Comparison of ENCODE assay signal across 22 cellular contexts in genomic region chr6:3707751-3708412, GRCh38.
"Had no signal": no experiment of that assay in that cellular context is flagged by ENCODE, and none has a peak within 500 bp of the region (broad histone marks: within the 10 kb centered on the region; RNA-seq: fewer than 3 reads in every experiment).

No MANE protein-coding gene starts in this region.

- H3K4me3 Mint-ChIP-seq: endodermal cell; natural killer cell; neural crest cell; stimulated activated effector memory CD8-positive, alpha-beta T cell treated with anti-CD3 and anti-CD28 coated beads, Interleukin-12 subunit alpha, Interleukin-12 subunit beta, amount 100 ng/mL, for 72 hours; type B pancreatic cell had no signal

- FAIRE-seq: colon, frontal cortex, keratinocyte had no signal

- H3K4me1 Mint-ChIP-seq: natural killer cell; stimulated activated effector memory CD8-positive, alpha-beta T cell treated with anti-CD3 and anti-CD28 coated beads, Interleukin-12 subunit alpha, Interleukin-12 subunit beta, amount 100 ng/mL, for 72 hours had no signal

- H3K27me3 Mint-ChIP-seq: type B pancreatic cell had no signal

- H3K4me2 ChIP-seq: smooth muscle cell had no signal

- ATAC-seq: left ventricle myocardium superior; lower lobe of right lung; natural killer cell; sciatic nerve; stimulated activated effector memory CD8-positive, alpha-beta T cell treated with anti-CD3 and anti-CD28 coated beads, Interleukin-12 subunit alpha, Interleukin-12 subunit beta, amount 100 ng/mL, for 72 hours had no signal

- DNase-seq: effector CD8-positive, alpha-beta T cell; endodermal cell; head of caudate nucleus; left ventricle myocardium superior; lower lobe of right lung; natural killer cell; nucleus accumbens; stimulated activated CD4-positive, alpha-beta T cell treated with anti-CD3 and anti-CD28 coated beads, Interleukin-2, amount 100 ng/mL, for 24 hours; stimulated activated CD4-positive, alpha-beta T cell treated with anti-CD3 and anti-CD28 coated beads, Interleukin-4, amount 100 ng/mL, for 24 hours; stimulated activated naive CD4-positive, alpha-beta T cell treated with Interleukin-2 at 50 U/mL for 16 hours; stomach; thyroid gland had no signal

- H3K27ac Mint-ChIP-seq: endodermal cell; natural killer cell; stimulated activated effector memory CD8-positive, alpha-beta T cell treated with anti-CD3 and anti-CD28 coated beads, Interleukin-12 subunit alpha, Interleukin-12 subunit beta, amount 100 ng/mL, for 72 hours; type B pancreatic cell had no signal

- H3K4me3 ChIP-seq: lower lobe of right lung, prostate gland, right atrium auricular region, smooth muscle cell, stomach, thyroid gland had no signal

- H3K4me1 ChIP-seq: lower lobe of right lung, prostate gland, right atrium auricular region, thyroid gland had no signal

- H3K9me3 ChIP-seq: lower lobe of right lung, prostate gland, right atrium auricular region, stomach, thyroid gland had no signal

- H3K9me3 Mint-ChIP-seq: natural killer cell; stimulated activated effector memory CD8-positive, alpha-beta T cell treated with anti-CD3 and anti-CD28 coated beads, Interleukin-12 subunit alpha, Interleukin-12 subunit beta, amount 100 ng/mL, for 72 hours had no signal

- H3K27ac ChIP-seq: lower lobe of right lung, prostate gland, right atrium auricular region, stomach, thyroid gland had no signal

- H3K27me3 ChIP-seq: right atrium auricular region, stomach, thyroid gland had no signal

- H3K36me3 Mint-ChIP-seq: natural killer cell; stimulated activated effector memory CD8-positive, alpha-beta T cell treated with anti-CD3 and anti-CD28 coated beads, Interleukin-12 subunit alpha, Interleukin-12 subunit beta, amount 100 ng/mL, for 72 hours; type B pancreatic cell had no signal

- H3K36me3 ChIP-seq: lower lobe of right lung, prostate gland, right atrium auricular region, stomach, thyroid gland had no signal
